34 cellular contexts compared by ENCODE assay signal in genomic region chr4:105272002-105272401, GRCh38.
DNase-seq lines count a peak whose midpoint lies in the region; ATAC-seq, FAIRE-seq and TF ChIP-seq lines count a peak whose summit lies in the region.
"Had no signal": no experiment of that assay in that cellular context is flagged by ENCODE, and none has a peak within 500 bp of the region (broad histone marks: within the 10 kb centered on the region; RNA-seq: fewer than 3 reads in every experiment).

No MANE protein-coding gene starts in this region.

- H3K36me3 Mint-ChIP-seq in activated CD4-positive, alpha-beta T cell treated with anti-CD3 and anti-CD28 coated beads, Interleukin-2, amount 10 ng/mL, durations not matched to agents 7 days and 5 days (ENCODE audit: low read depth): peaks cover 76% of the 10 kb centered on the region
- H3K36me3 Mint-ChIP-seq in activated naive CD8-positive, alpha-beta T cell treated with anti-CD3 and anti-CD28 coated beads, Interleukin-2, amount 10 ng/mL, durations not matched to agents 7 days and 5 days: peaks cover 79% of the 10 kb centered on the region
- H3K36me3 Mint-ChIP-seq in progenitor cell of endocrine pancreas (ENCODE audit: insufficient read depth): peaks cover 36% of the 10 kb centered on the region

- H3K27ac Mint-ChIP-seq in activated CD4-positive, alpha-beta T cell treated with anti-CD3 and anti-CD28 coated beads, Interleukin-2, amount 10 ng/mL, durations not matched to agents 7 days and 5 days: peak overlapping the region; percentile 10
- H3K27ac Mint-ChIP-seq in activated naive CD8-positive, alpha-beta T cell treated with anti-CD3 and anti-CD28 coated beads, Interleukin-2, amount 10 ng/mL, durations not matched to agents 7 days and 5 days: peak overlapping the region; percentile 71
- peak overlapping the region; percentile 8 for H3K27ac Mint-ChIP-seq in progenitor cell of endocrine pancreas
- H3K27ac Mint-ChIP-seq: brain, H9 had no signal

- ATAC-seq in GM18867 (IDR thresholded peaks at IDR 0.05; ENCODE audit: unreplicated experiment): peak; percentile 35
- no peak for ATAC-seq in activated naive CD8-positive, alpha-beta T cell treated with anti-CD3 and anti-CD28 coated beads, Interleukin-2, amount 10 ng/mL, durations not matched to agents 7 days and 5 days (ENCODE audit: low read depth)
- ATAC-seq: foreskin keratinocyte, heart left ventricle, left ventricle myocardium superior, right lobe of liver had no signal

- CTCF ChIA-PET in activated CD4-positive, alpha-beta T cell treated with anti-CD3 and anti-CD28 coated beads, Interleukin-2, amount 10 ng/mL, durations not matched to agents 7 days and 5 days (lab: Charles Lee): interaction anchor here (0.9 kb wide), 1 partner anchor 11 kb away, joined by 6 read pairs; no protein-coding TSS in a partner anchor

- TF ChIP-seq CTCF in progenitor cell of endocrine pancreas (IDR thresholded peaks at IDR 0.05; ENCODE audit: unreplicated experiment): no peak

- POLR2A ChIA-PET in activated CD4-positive, alpha-beta T cell treated with anti-CD3 and anti-CD28 coated beads, Interleukin-2, amount 10 ng/mL, durations not matched to agents 7 days and 5 days (lab: Charles Lee): no interaction called here
- POLR2A ChIA-PET in activated naive CD8-positive, alpha-beta T cell treated with anti-CD3 and anti-CD28 coated beads, Interleukin-2, amount 10 ng/mL, durations not matched to agents 7 days and 5 days (lab: Charles Lee): no interaction called here

- no peaks in the 10 kb centered on the region for H3K27me3 Mint-ChIP-seq in activated CD4-positive, alpha-beta T cell treated with anti-CD3 and anti-CD28 coated beads, Interleukin-2, amount 10 ng/mL, durations not matched to agents 7 days and 5 days
- no peaks in the 10 kb centered on the region for H3K27me3 Mint-ChIP-seq in activated naive CD8-positive, alpha-beta T cell treated with anti-CD3 and anti-CD28 coated beads, Interleukin-2, amount 10 ng/mL, durations not matched to agents 7 days and 5 days
- H3K27me3 Mint-ChIP-seq in progenitor cell of endocrine pancreas: no peaks in the 10 kb centered on the region
- H3K27me3 Mint-ChIP-seq: brain had no signal

- peaks cover 13% of the 10 kb centered on the region for H3K9me3 Mint-ChIP-seq in activated CD4-positive, alpha-beta T cell treated with anti-CD3 and anti-CD28 coated beads, Interleukin-2, amount 10 ng/mL, durations not matched to agents 7 days and 5 days
- H3K9me3 Mint-ChIP-seq in activated naive CD8-positive, alpha-beta T cell treated with anti-CD3 and anti-CD28 coated beads, Interleukin-2, amount 10 ng/mL, durations not matched to agents 7 days and 5 days: peaks cover 5% of the 10 kb centered on the region
- no peaks in the 10 kb centered on the region for H3K9me3 Mint-ChIP-seq in progenitor cell of endocrine pancreas (ENCODE audit: low read depth)
- H3K9me3 Mint-ChIP-seq: H9 had no signal

- no peak for DNase-seq in activated CD4-positive, alpha-beta T cell treated with anti-CD3 and anti-CD28 coated beads, Interleukin-2, amount 10 ng/mL, durations not matched to agents 7 days and 5 days
- no peak for DNase-seq in activated CD4-positive, alpha-beta T cell treated with anti-CD3 and anti-CD28 coated beads, Interleukin-2, amount 50 U/mL, for 4 hours
- DNase-seq in activated naive CD8-positive, alpha-beta T cell treated with anti-CD3 and anti-CD28 coated beads, Interleukin-2, amount 10 ng/mL, durations not matched to agents 7 days and 5 days: no peak
- DNase-seq in progenitor cell of endocrine pancreas (ENCODE audit: low spot score, unreplicated experiment) (no peak), germinal center (ENCODE audit: low spot score) (no peak), urothelium cell line (ENCODE audit: low spot score) (no peak)
- DNase-seq in stimulated activated CD4-positive, alpha-beta T cell treated with anti-CD3 and anti-CD28 coated beads, Interleukin-15, amount 100 ng/mL, for 24 hours: no peak
- DNase-seq: activated CD4-positive, alpha-beta T cell treated with anti-CD3 and anti-CD28 coated beads, Interleukin-2, amount 50 U/mL, for 1 hour; activated CD8-positive, alpha-beta memory T cell treated with anti-CD3 and anti-CD28 coated beads, Interleukin-2, amount 50 U/mL, for 4 hours; activated effector memory CD4-positive, alpha-beta T cell treated with Interleukin-2 at 50 U/mL for 16 hours; amniotic stem cell; cerebellar nuclear complex; dermis blood vessel endothelial cell; esophagus squamous epithelium; foreskin keratinocyte; H9; heart left ventricle; KG1; kidney; left ventricle myocardium superior; NCI-H1105; NCI-H1930; NCI-H2171 treated with DMSO at 0.1 percent for 48 hours; NCI-H510A; nucleus accumbens; right lobe of liver; SIG-M5; spleen; stimulated activated CD4-positive, alpha-beta T cell treated with anti-CD3 and anti-CD28 coated beads, Interleukin-2, amount 100 ng/mL, for 48 hours; T-helper 9 cell; upper lobe of left lung had no signal

- peaks cover 25% of the 10 kb centered on the region for H3K4me1 Mint-ChIP-seq in activated CD4-positive, alpha-beta T cell treated with anti-CD3 and anti-CD28 coated beads, Interleukin-2, amount 10 ng/mL, durations not matched to agents 7 days and 5 days
- H3K4me1 Mint-ChIP-seq in activated naive CD8-positive, alpha-beta T cell treated with anti-CD3 and anti-CD28 coated beads, Interleukin-2, amount 10 ng/mL, durations not matched to agents 7 days and 5 days: peaks cover 14% of the 10 kb centered on the region
- no peaks in the 10 kb centered on the region for H3K4me1 Mint-ChIP-seq in progenitor cell of endocrine pancreas (ENCODE audit: low read depth)

- H3K4me3 Mint-ChIP-seq in activated CD4-positive, alpha-beta T cell treated with anti-CD3 and anti-CD28 coated beads, Interleukin-2, amount 10 ng/mL, durations not matched to agents 7 days and 5 days: no peak overlapping the region
- no peak overlapping the region for H3K4me3 Mint-ChIP-seq in activated naive CD8-positive, alpha-beta T cell treated with anti-CD3 and anti-CD28 coated beads, Interleukin-2, amount 10 ng/mL, durations not matched to agents 7 days and 5 days
- H3K4me3 Mint-ChIP-seq in progenitor cell of endocrine pancreas (ENCODE audit: low read depth): no peak overlapping the region
- H3K4me3 Mint-ChIP-seq: brain, H9 had no signal

- FAIRE-seq in urothelium cell line (lab: Jason Lieb, UNC): no peak
- FAIRE-seq: A204.1, kidney had no signal

Comparison
In these comparisons a context has a peak if more than half of its experiments do, and no peak if none do; other contexts are left out.
1. H3K27ac Mint-ChIP-seq: peak in every context shown above with its lines; median percentile 71 in activated naive CD8-positive, alpha-beta T cell treated with anti-CD3 and anti-CD28 coated beads, Interleukin-2, amount 10 ng/mL, durations not matched to agents 7 days and 5 days; 10 in activated CD4-positive, alpha-beta T cell treated with anti-CD3 and anti-CD28 coated beads, Interleukin-2, amount 10 ng/mL, durations not matched to agents 7 days and 5 days; 8 in progenitor cell of endocrine pancreas.